In the genomic region with DNA sequence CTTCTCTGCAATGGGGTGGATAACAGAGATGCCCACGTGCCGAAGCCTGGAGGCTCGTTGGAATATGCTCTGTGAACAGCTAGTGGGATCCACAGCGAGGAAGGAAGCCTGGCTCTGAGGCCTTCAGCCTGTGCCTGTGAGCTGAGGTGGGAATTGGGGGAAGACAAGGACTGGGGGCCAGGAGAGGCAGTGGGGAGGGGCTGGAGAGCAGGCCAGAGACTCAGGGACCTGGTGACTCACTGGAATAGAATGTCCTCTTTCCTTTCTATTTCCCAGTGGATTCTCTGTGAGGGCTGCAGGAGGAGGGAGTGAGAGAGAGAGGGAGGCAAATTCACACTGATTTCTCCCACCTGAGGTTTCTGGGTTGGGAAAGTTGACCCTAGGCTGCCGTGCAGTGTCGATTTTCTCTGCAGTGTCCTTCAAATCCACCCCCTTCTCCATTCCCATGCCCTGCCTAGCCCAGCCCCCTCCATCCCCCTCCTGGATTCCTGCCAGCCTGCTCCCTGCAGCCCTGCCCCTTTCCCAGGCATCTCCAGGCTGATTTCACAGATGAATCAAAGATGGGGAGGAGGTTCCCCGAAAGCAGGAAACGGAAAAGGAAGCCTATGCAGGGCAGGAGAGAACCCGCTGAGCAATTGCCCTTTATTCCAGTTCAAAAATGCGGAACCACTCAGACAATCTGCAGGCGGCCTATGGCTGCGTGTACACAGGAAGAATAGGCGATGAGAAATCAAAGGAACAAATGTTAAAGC, we compare ENCODE assay signal across 8 cellular contexts. TPM values are rescaled to one million over a fixed set of nuclear protein-coding genes. Genes with fewer than 3 reads are reported as not detected.
DNase-seq lines count a peak whose midpoint lies in the region; ATAC-seq and TF ChIP-seq lines count a peak whose summit lies in the region.

No MANE protein-coding gene starts in this region.

- peak overlapping the region; percentile 68; the same call in 1 of the 2 replicates for H3K14ac ChIP-seq in H9 (ENCODE audit: insufficient read depth, low read length)

- TF ChIP-seq CTCF in H9 (conservative IDR thresholded peaks at IDR 0.05) (no peak), epithelial cell of proximal tubule (conservative IDR thresholded peaks at IDR 0.05; ENCODE audit: low read depth, low read length) (no peak)

- H2AK5ac ChIP-seq in H9 (ENCODE audit: insufficient read length, low read length) = no peak overlapping the region

- peak overlapping the region; percentile 30 for H3K27ac ChIP-seq in H9 (ENCODE audit: insufficient read length, low read depth, low read length)
- peak overlapping the region; percentile 94 for H3K27ac ChIP-seq in SJSA1
- H3K27ac ChIP-seq in mucosa of rectum (ENCODE audit: low read depth in 2 of 2, low read length in 2 of 2) = peak overlapping the region; percentile 97

- H3K4me1 ChIP-seq in H9 (ENCODE audit: insufficient read depth, low read length) (peaks cover 9% of the 10 kb centered on the region; the same call in 1 of the 2 replicates), SJSA1 (replicated peaks) (peaks cover 58% of the 10 kb centered on the region), mucosa of rectum (ENCODE audit: control insufficient read depth in 2 of 2, insufficient read depth in 2 of 2, low read length in 2 of 2) (peaks cover 78 to 88% of the 10 kb centered on the region in 2 donors)

- H3K4me1 Mint-ChIP-seq in H9 = peaks cover 41 to 45% of the 10 kb centered on the region in 2 experiments

- no peaks in the 10 kb centered on the region for H3K36me3 ChIP-seq in SJSA1
- no peaks in the 10 kb centered on the region for H3K36me3 ChIP-seq in mucosa of rectum (ENCODE audit: control insufficient read depth in 2 of 2, insufficient read depth in 2 of 2, low read length in 2 of 2)

- no peaks in the 10 kb centered on the region for H4K20me1 ChIP-seq in H9 (ENCODE audit: control insufficient read depth, insufficient read depth, insufficient read length)

- no peaks in the 10 kb centered on the region for H3K9me3 Mint-ChIP-seq in H9

- peak overlapping the region; percentile 21 for H4K91ac ChIP-seq in H9 (ENCODE audit: insufficient read length, low read depth, low read length)

- WGBS in H9 (ENCODE audit: extremely low coverage, insufficient read length, low lambda C conversion rate) = no CpG with 5 or more reads among the region's 13 CpGs

- peak overlapping the region in 1 of 2 experiments; percentile 32; a peak in 2 of 5 replicates for H3K4me3 Mint-ChIP-seq in H9

- H3K4ac ChIP-seq in H9 (ENCODE audit: low read depth, low read length) = no peak overlapping the region

- peak overlapping the region; percentile 45 for H3K18ac ChIP-seq in H9 (ENCODE audit: insufficient read length, low read depth, low read length)

- no peaks in the 10 kb centered on the region for H3K79me1 ChIP-seq in H9 (ENCODE audit: insufficient read depth, low read depth, low read length, poor library complexity, severe bottlenecking)

- H3T11ph ChIP-seq in H9 (ENCODE audit: low read length) = no peak overlapping the region

- H2BK12ac ChIP-seq in H9 (ENCODE audit: insufficient read length, low read depth, low read length) = no peak overlapping the region

- H3K27me3 ChIP-seq in H9 (ENCODE audit: insufficient read depth, low read length) = no peaks in the 10 kb centered on the region
- no peaks in the 10 kb centered on the region for H3K27me3 ChIP-seq in SJSA1 (replicated peaks)
- no peaks in the 10 kb centered on the region for H3K27me3 ChIP-seq in mucosa of rectum (ENCODE audit: control insufficient read depth in 2 of 2, insufficient read depth in 2 of 2, low read length in 2 of 2)

- no peaks in the 10 kb centered on the region for H3K36me3 Mint-ChIP-seq in H9 (ENCODE audit: insufficient read depth in 1 of 3, low read depth in 3 of 3)

- peak overlapping the region; percentile 14 for H3K4me2 ChIP-seq in H9 (ENCODE audit: insufficient read depth, insufficient read length, low read length)

- no peak overlapping the region for H2BK120ac ChIP-seq in H9 (ENCODE audit: low read depth, low read length, poor library complexity, severe bottlenecking)

- DNase-seq in ACHN = peak; percentile 86
- DNase-seq in H9 = peak; percentile 77
- DNase-seq in SJSA1 (ENCODE audit: low read depth in 1 of 2, low spot score in 2 of 2) = peak; percentile 81 to 85
- peak; percentile 57 for DNase-seq in epithelial cell of proximal tubule (ENCODE audit: low read depth)
- DNase-seq in stimulated activated CD4-positive, alpha-beta T cell treated with anti-CD3 and anti-CD28 coated beads, Interleukin-2, amount 100 ng/mL, for 24 hours = no peak

- H3K9me3 ChIP-seq in H9 (ENCODE audit: control insufficient read depth, low read depth, low read length) (no peaks in the 10 kb centered on the region), SJSA1 (replicated peaks) (no peaks in the 10 kb centered on the region), mucosa of rectum (ENCODE audit: control insufficient read depth in 2 of 2, low read length in 2 of 2) (no peaks in the 10 kb centered on the region)

- no peak overlapping the region for H3K4me3 ChIP-seq in SJSA1
- H3K4me3 ChIP-seq in epithelial cell of proximal tubule (ENCODE audit: low read depth, low read length) = peak overlapping the region; percentile 19
- peak overlapping the region; percentile 48 to 68 for H3K4me3 ChIP-seq in mucosa of rectum (ENCODE audit: low read length in 2 of 2)

- H2BK15ac ChIP-seq in H9 (ENCODE audit: low read depth, low read length) = no peak overlapping the region

- H3K9ac ChIP-seq in H9 (ENCODE audit: extremely low read depth, insufficient read length, low read length) (no peak overlapping the region), mucosa of rectum (ENCODE audit: low read depth in 1 of 2, low read length in 2 of 2) (peak overlapping the region; percentile 69 to 84)

- peaks cover 4% of the 10 kb centered on the region for H3K27me3 Mint-ChIP-seq in H9 (ENCODE audit: low read depth)

- ATAC-seq in GM19395 (IDR thresholded peaks at IDR 0.05; ENCODE audit: unreplicated experiment) = no peak
- ATAC-seq in GM21717 (IDR thresholded peaks at IDR 0.05; ENCODE audit: unreplicated experiment) = no peak

- H3K27ac Mint-ChIP-seq in H9 = peak overlapping the region; percentile 34 to 95 (median 91); a peak in 4 of 7 replicates

- H3K23me2 ChIP-seq in H9 (ENCODE audit: insufficient read length, low read depth, low read length, poor library complexity, severe bottlenecking) = no peaks in the 10 kb centered on the region

- in situ Hi-C loops in ACHN (cut with HindIII; ENCODE audit: low pct_ligation_motif_present, low pct_unique_long_range_greater_than_20kb, low sequenced_read_pairs) = no loop called here

- H3K79me2 ChIP-seq in H9 (ENCODE audit: insufficient read depth, low read length) = no peaks in the 10 kb centered on the region

- no peak overlapping the region for H3K23ac ChIP-seq in H9 (ENCODE audit: insufficient read length, low read depth, low read length)

- H4K5ac ChIP-seq in H9 (ENCODE audit: insufficient read length, low read depth, low read length) = no peak overlapping the region

- H4K8ac ChIP-seq in H9 (replicated peaks; ENCODE audit: insufficient read length, low read depth, low read length) = no peak overlapping the region

- no peak overlapping the region for H2BK20ac ChIP-seq in H9 (ENCODE audit: low read depth, low read length, poor library complexity, severe bottlenecking)

- H3K56ac ChIP-seq in H9 (ENCODE audit: insufficient read length, low read depth, low read length) = no peak overlapping the region

- no peak overlapping the region for H2BK5ac ChIP-seq in H9 (ENCODE audit: insufficient read length, low read length)

- no peak overlapping the region for H2AFZ ChIP-seq in H9 (ENCODE audit: low read length)

RNA-seq across cellular contexts. Expression of gene SPAAR, which starts 1.4 kb away (rescaled TPM):
- total RNA-seq in H9 (2021) (0.26 TPM in 1 of 2 replicates, not detected in the other), epithelial cell of proximal tubule (0.29 TPM in 1 of 2 replicates, not detected in the other)
- not detected in 2 replicates for total RNA-seq in SJSA1 (2014; rRNA removed; shearing (Covaris generic))

RNA-seq across cellular contexts. Expression of gene HRCT1, which starts 1.9 kb away (rescaled TPM):
- total RNA-seq in H9 (2021) (not detected in 2 replicates), epithelial cell of proximal tubule (0.58 TPM in 1 of 2 replicates, not detected in the other)
- 0.63 TPM in 1 of 2 replicates, not detected in the other for total RNA-seq in SJSA1 (2014; rRNA removed; shearing (Covaris generic))

RNA-seq across cellular contexts. Expression of gene OR13J1, which starts 37.7 kb away (rescaled TPM):
- not detected in 2 replicates for total RNA-seq in H9 (2021)
- total RNA-seq in SJSA1 (2014; rRNA removed; shearing (Covaris generic)) = not detected in 2 replicates
- total RNA-seq in epithelial cell of proximal tubule = not detected in 2 replicates

RNA-seq across cellular contexts. Expression of gene OR2S2, which starts 50.0 kb away (rescaled TPM):
- total RNA-seq in H9 (2021) (not detected in 2 replicates), epithelial cell of proximal tubule (not detected in 2 replicates)
- not detected in 2 replicates for total RNA-seq in SJSA1 (2014; rRNA removed; shearing (Covaris generic))

Comparison
In these comparisons a context has a peak if more than half of its experiments do, and no peak if none do; other contexts are left out.
1. DNase-seq: peak in ACHN (single experiment), H9 (single experiment), SJSA1 (2 of 2) and epithelial cell of proximal tubule (single experiment); none in stimulated activated CD4-positive, alpha-beta T cell treated with anti-CD3 and anti-CD28 coated beads, Interleukin-2, amount 100 ng/mL, for 24 hours (0 of 2).
2. H3K27ac ChIP-seq: peak in every context shown above with its lines; median percentile 97 in mucosa of rectum; 94 in SJSA1; 30 in H9.